Comparison of ENCODE assay signal across 26 cellular contexts in genomic region chr20:11869641-11870040, GRCh38.
"Had no signal": no experiment of that assay in that cellular context is flagged by ENCODE, and none has a peak within 500 bp of the region (broad histone marks: within the 10 kb centered on the region; RNA-seq: fewer than 3 reads in every experiment).

No MANE protein-coding gene starts in this region.

- H3K4me1 Mint-ChIP-seq: memory B cell; naive B cell; neural progenitor cell; stimulated activated effector memory CD8-positive, alpha-beta T cell treated with anti-CD3 and anti-CD28 coated beads, Interleukin-12 subunit alpha, Interleukin-12 subunit beta, amount 100 ng/mL, for 72 hours had no signal

- ATAC-seq: effector memory CD8-positive, alpha-beta T cell; esophagus mucosa; gastrocnemius medialis; left lobe of liver; mucosa of descending colon; natural killer cell treated with Interleukin-12 subunit alpha and Interleukin-12 subunit beta and Interleukin-15 and Interleukin-18, amount 100 ng/mL, for 72 hours; right cardiac atrium; stimulated activated effector memory CD8-positive, alpha-beta T cell treated with anti-CD3 and anti-CD28 coated beads, Interleukin-12 subunit alpha, Interleukin-12 subunit beta, amount 100 ng/mL, for 72 hours had no signal

- H3K27ac Mint-ChIP-seq: effector memory CD8-positive, alpha-beta T cell; memory B cell; naive B cell; natural killer cell treated with Interleukin-12 subunit alpha and Interleukin-12 subunit beta and Interleukin-15 and Interleukin-18, amount 100 ng/mL, for 72 hours; neural progenitor cell; progenitor cell of endocrine pancreas; stimulated activated effector memory CD8-positive, alpha-beta T cell treated with anti-CD3 and anti-CD28 coated beads, Interleukin-12 subunit alpha, Interleukin-12 subunit beta, amount 100 ng/mL, for 72 hours had no signal

- H3K4me1 ChIP-seq: gastrocnemius medialis, neural progenitor cell, parathyroid adenoma, sigmoid colon, stomach, thyroid gland, upper lobe of left lung had no signal

- H3K27me3 Mint-ChIP-seq: effector memory CD8-positive, alpha-beta T cell; memory B cell; progenitor cell of endocrine pancreas had no signal

- H3K4me3 Mint-ChIP-seq: effector memory CD8-positive, alpha-beta T cell; memory B cell; naive B cell; natural killer cell treated with Interleukin-12 subunit alpha and Interleukin-12 subunit beta and Interleukin-15 and Interleukin-18, amount 100 ng/mL, for 72 hours; neural progenitor cell; stimulated activated effector memory CD8-positive, alpha-beta T cell treated with anti-CD3 and anti-CD28 coated beads, Interleukin-12 subunit alpha, Interleukin-12 subunit beta, amount 100 ng/mL, for 72 hours had no signal

- H3K36me3 Mint-ChIP-seq: memory B cell; naive B cell; natural killer cell treated with Interleukin-12 subunit alpha and Interleukin-12 subunit beta and Interleukin-15 and Interleukin-18, amount 100 ng/mL, for 72 hours; neural progenitor cell; stimulated activated effector memory CD8-positive, alpha-beta T cell treated with anti-CD3 and anti-CD28 coated beads, Interleukin-12 subunit alpha, Interleukin-12 subunit beta, amount 100 ng/mL, for 72 hours had no signal

- H3K9me3 ChIP-seq: gastrocnemius medialis, mucosa of descending colon, sigmoid colon, stomach, thyroid gland, upper lobe of left lung had no signal

- FAIRE-seq: kidney, urothelium cell line had no signal

- H3K36me3 ChIP-seq: gastrocnemius medialis, neural progenitor cell, sigmoid colon, stomach, thyroid gland, upper lobe of left lung had no signal

- H3K27ac ChIP-seq: gastrocnemius medialis, neural progenitor cell, parathyroid adenoma, sigmoid colon, stomach, thyroid gland, upper lobe of left lung had no signal

- H3K9me3 Mint-ChIP-seq: neural progenitor cell had no signal

- H3K27me3 ChIP-seq: gastrocnemius medialis, neural progenitor cell, sigmoid colon, stomach, thyroid gland, upper lobe of left lung had no signal

- H3K4me3 ChIP-seq: gastrocnemius medialis, lung, mucosa of descending colon, neural progenitor cell, sigmoid colon, stomach, thyroid gland, upper lobe of left lung had no signal

- DNase-seq: cortex of kidney; effector memory CD8-positive, alpha-beta T cell; foreskin fibroblast; gastrocnemius medialis; head of caudate nucleus; kidney; mucosa of descending colon; naive B cell; right cardiac atrium; sigmoid colon; stimulated activated CD4-positive, alpha-beta T cell treated with anti-CD3 and anti-CD28 coated beads, Interleukin-2, amount 100 ng/mL, for 24 hours; stimulated activated CD4-positive, alpha-beta T cell treated with anti-CD3 and anti-CD28 coated beads, Interleukin-4, amount 100 ng/mL, for 24 hours; stimulated activated naive CD4-positive, alpha-beta T cell treated with Interleukin-2 at 50 U/mL for 16 hours; stomach; thyroid gland; upper lobe of left lung had no signal
